1 cellular context compared by ENCODE assay signal in genomic region chr20:47576516-47577033, GRCh38.
TF ChIP-seq lines count a peak whose summit lies in the region.

No MANE protein-coding gene starts in this region.

TF ChIP-seq in HepG2, 621 proteins besides CTCF, POLR2A, EP300 and RAD21 (continued from another document and continues in another):
- TF ChIP-seq MAX (IDR thresholded peaks at IDR 0.05): peak; percentile 75
- no peak for TF ChIP-seq ZNF143 (CRISPR knock-in tag; IDR thresholded peaks at IDR 0.05)
- TF ChIP-seq NCOA2 (CRISPR knock-in tag; IDR thresholded peaks at IDR 0.05): peak; percentile 70
- TF ChIP-seq SOX5 (CRISPR knock-in tag; IDR thresholded peaks at IDR 0.05; ENCODE audit: borderline replicate concordance): peak; percentile 59; the same call in 1 of the 2 replicates
- peak; percentile 99 for TF ChIP-seq IRF2 (CRISPR knock-in tag; IDR thresholded peaks at IDR 0.05)
- peak; percentile 87; the same call in 1 of the 2 replicates for TF ChIP-seq MAZ (IDR thresholded peaks at IDR 0.05; ENCODE audit: borderline replicate concordance, low read depth, low read length)
- no peak for TF ChIP-seq MAZ (CRISPR knock-in tag; IDR thresholded peaks at IDR 0.05; ENCODE audit: low read depth)
- TF ChIP-seq, protein P1, sequence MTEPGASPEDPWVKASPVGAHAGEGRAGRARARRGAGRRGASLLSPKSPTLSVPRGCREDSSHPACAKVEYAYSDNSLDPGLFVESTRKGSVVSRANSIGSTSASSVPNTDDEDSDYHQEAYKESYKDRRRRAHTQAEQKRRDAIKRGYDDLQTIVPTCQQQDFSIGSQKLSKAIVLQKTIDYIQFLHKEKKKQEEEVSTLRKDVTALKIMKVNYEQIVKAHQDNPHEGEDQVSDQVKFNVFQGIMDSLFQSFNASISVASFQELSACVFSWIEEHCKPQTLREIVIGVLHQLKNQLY (CRISPR knock-in tag; IDR thresholded peaks at IDR 0.05): peak; percentile 41; the same call in 1 of the 2 replicates
- peak; percentile 90 for TF ChIP-seq ARID5B (CRISPR knock-in tag; IDR thresholded peaks at IDR 0.05)
- no peak for TF ChIP-seq PHB2 (IDR thresholded peaks at IDR 0.05; ENCODE audit: partially characterized antibody)
- TF ChIP-seq ZNF569 (CRISPR knock-in tag; IDR thresholded peaks at IDR 0.05; ENCODE audit: borderline replicate concordance): no peak
- TF ChIP-seq DMAP1 (CRISPR knock-in tag; IDR thresholded peaks at IDR 0.05): peak; percentile 24; the same call in 1 of the 2 replicates
- TF ChIP-seq, protein P2, sequence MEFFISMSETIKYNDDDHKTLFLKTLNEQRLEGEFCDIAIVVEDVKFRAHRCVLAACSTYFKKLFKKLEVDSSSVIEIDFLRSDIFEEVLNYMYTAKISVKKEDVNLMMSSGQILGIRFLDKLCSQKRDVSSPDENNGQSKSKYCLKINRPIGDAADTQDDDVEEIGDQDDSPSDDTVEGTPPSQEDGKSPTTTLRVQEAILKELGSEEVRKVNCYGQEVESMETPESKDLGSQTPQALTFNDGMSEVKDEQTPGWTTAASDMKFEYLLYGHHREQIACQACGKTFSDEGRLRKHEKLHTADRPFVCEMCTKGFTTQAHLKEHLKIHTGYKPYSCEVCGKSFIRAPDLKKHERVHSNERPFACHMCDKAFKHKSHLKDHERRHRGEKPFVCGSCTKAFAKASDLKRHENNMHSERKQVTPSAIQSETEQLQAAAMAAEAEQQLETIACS (CRISPR knock-in tag; IDR thresholded peaks at IDR 0.05): no peak
- TF ChIP-seq YY1 (IDR thresholded peaks at IDR 0.05; ENCODE audit: insufficient read depth, insufficient replicate concordance, low read depth, low read length): no peak
- no peak for TF ChIP-seq ZNF577 (CRISPR knock-in tag; IDR thresholded peaks at IDR 0.05; ENCODE audit: borderline replicate concordance, low read depth)
- no peak for TF ChIP-seq ZNF326 (CRISPR knock-in tag; IDR thresholded peaks at IDR 0.05; ENCODE audit: borderline replicate concordance)
- 0 out of 2 replicates have a peak, but pooled peaks have one; percentile 35 for TF ChIP-seq TBX2 (CRISPR knock-in tag; IDR thresholded peaks at IDR 0.05; ENCODE audit: borderline replicate concordance)
- TF ChIP-seq SMC3 (IDR thresholded peaks at IDR 0.05; ENCODE audit: low read length): peak; percentile 9; the same call in 1 of the 2 replicates
- TF ChIP-seq, protein P3, sequence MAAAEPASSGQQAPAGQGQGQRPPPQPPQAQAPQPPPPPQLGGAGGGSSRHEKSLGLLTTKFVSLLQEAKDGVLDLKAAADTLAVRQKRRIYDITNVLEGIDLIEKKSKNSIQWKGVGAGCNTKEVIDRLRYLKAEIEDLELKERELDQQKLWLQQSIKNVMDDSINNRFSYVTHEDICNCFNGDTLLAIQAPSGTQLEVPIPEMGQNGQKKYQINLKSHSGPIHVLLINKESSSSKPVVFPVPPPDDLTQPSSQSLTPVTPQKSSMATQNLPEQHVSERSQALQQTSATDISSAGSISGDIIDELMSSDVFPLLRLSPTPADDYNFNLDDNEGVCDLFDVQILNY (CRISPR knock-in tag; conservative IDR thresholded peaks at IDR 0.05): no peak
- peak; percentile 69; the same call in 1 of the 2 replicates for TF ChIP-seq ZFP37 (CRISPR knock-in tag; IDR thresholded peaks at IDR 0.05; ENCODE audit: borderline replicate concordance)
- TF ChIP-seq, protein P4, sequence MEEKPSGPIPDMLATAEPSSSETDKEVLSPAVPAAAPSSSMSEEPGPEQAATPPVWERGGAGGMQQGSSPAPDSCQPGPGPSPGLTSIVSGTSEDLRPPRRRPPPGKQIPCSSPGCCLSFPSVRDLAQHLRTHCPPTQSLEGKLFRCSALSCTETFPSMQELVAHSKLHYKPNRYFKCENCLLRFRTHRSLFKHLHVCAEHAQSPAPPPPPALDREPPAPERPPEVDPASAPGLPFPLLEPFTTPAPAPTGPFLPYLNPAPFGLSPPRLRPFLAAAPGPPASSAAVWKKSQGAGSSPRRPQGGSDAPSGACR (CRISPR knock-in tag; IDR thresholded peaks at IDR 0.05): peak; percentile 49; the same call in 1 of the 2 replicates
- peak; percentile 61 for TF ChIP-seq HDAC1 (CRISPR knock-in tag; IDR thresholded peaks at IDR 0.05)
- peak; percentile 98 for TF ChIP-seq SIX4 (CRISPR knock-in tag; IDR thresholded peaks at IDR 0.05)
- peak; percentile 51; the same call in 1 of the 2 replicates for TF ChIP-seq ZNF646 (CRISPR knock-in tag; IDR thresholded peaks at IDR 0.05)
- TF ChIP-seq ELF3 (CRISPR knock-in tag; IDR thresholded peaks at IDR 0.05): peak; percentile 87
- 0 out of 2 replicates have a peak, but pooled peaks have one; percentile 21 for TF ChIP-seq MEIS2 (CRISPR knock-in tag; IDR thresholded peaks at IDR 0.05)
- TF ChIP-seq HNF4G (IDR thresholded peaks at IDR 0.05; ENCODE audit: borderline replicate concordance, low read depth, low read length): peak; percentile 74; the same call in 1 of the 2 replicates
- no peak for TF ChIP-seq HNF4G (CRISPR knock-in tag; IDR thresholded peaks at IDR 0.05; ENCODE audit: borderline replicate concordance, low read depth)
- peak; percentile 90 for TF ChIP-seq TBL1XR1 (IDR thresholded peaks at IDR 0.05; ENCODE audit: borderline replicate concordance, low read length, partially characterized antibody)
- peak; percentile 99 for TF ChIP-seq ZMYM4 (CRISPR knock-in tag; IDR thresholded peaks at IDR 0.05)
- peak; percentile 26; the same call in 1 of the 2 replicates for TF ChIP-seq REPIN1 (CRISPR knock-in tag; IDR thresholded peaks at IDR 0.05; ENCODE audit: borderline replicate concordance, low read depth)
- TF ChIP-seq TOE1 (CRISPR knock-in tag; IDR thresholded peaks at IDR 0.05): no peak; the same call in 1 of the 2 replicates
- peak; percentile 87; the same call in 1 of the 2 replicates for TF ChIP-seq SSRP1 (CRISPR knock-in tag; IDR thresholded peaks at IDR 0.05)
- peak; percentile 86 for TF ChIP-seq NR2F6 (IDR thresholded peaks at IDR 0.05)
- TF ChIP-seq NR2F6 (CRISPR knock-in tag; IDR thresholded peaks at IDR 0.05): peak; percentile 91
- no peak for TF ChIP-seq ZNF138 (CRISPR knock-in tag; IDR thresholded peaks at IDR 0.05; ENCODE audit: low read depth)
- no peak for TF ChIP-seq ZNF639 (CRISPR knock-in tag; conservative IDR thresholded peaks at IDR 0.05)
- TF ChIP-seq FOXP1 (IDR thresholded peaks at IDR 0.05): no peak
- TF ChIP-seq FOXP1 (CRISPR knock-in tag; IDR thresholded peaks at IDR 0.05): peak; percentile 68
- TF ChIP-seq ZBTB7B (CRISPR knock-in tag; IDR thresholded peaks at IDR 0.05): peak; percentile 72; the same call in 1 of the 2 replicates
- no peak; the same call in 1 of the 2 replicates for TF ChIP-seq ZNF12 (CRISPR knock-in tag; IDR thresholded peaks at IDR 0.05)
- TF ChIP-seq, protein P5, sequence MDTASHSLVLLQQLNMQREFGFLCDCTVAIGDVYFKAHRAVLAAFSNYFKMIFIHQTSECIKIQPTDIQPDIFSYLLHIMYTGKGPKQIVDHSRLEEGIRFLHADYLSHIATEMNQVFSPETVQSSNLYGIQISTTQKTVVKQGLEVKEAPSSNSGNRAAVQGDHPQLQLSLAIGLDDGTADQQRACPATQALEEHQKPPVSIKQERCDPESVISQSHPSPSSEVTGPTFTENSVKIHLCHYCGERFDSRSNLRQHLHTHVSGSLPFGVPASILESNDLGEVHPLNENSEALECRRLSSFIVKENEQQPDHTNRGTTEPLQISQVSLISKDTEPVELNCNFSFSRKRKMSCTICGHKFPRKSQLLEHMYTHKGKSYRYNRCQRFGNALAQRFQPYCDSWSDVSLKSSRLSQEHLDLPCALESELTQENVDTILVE (CRISPR knock-in tag; IDR thresholded peaks at IDR 0.05): peak; percentile 29; the same call in 1 of the 2 replicates
- TF ChIP-seq HBP1 (CRISPR knock-in tag; IDR thresholded peaks at IDR 0.05; ENCODE audit: low read depth): peak; percentile 80; the same call in 1 of the 2 replicates
- peak; percentile 86 for TF ChIP-seq THAP11 (CRISPR knock-in tag; IDR thresholded peaks at IDR 0.05)
- TF ChIP-seq FOXJ3 (CRISPR knock-in tag; IDR thresholded peaks at IDR 0.05; ENCODE audit: borderline replicate concordance): peak; percentile 78; the same call in 1 of the 2 replicates
- peak; percentile 87; the same call in 1 of the 2 replicates for TF ChIP-seq SIN3A (IDR thresholded peaks at IDR 0.05; ENCODE audit: borderline replicate concordance, low read depth, low read length)
- TF ChIP-seq NR2C2 (CRISPR knock-in tag; IDR thresholded peaks at IDR 0.05; ENCODE audit: borderline replicate concordance): peak; percentile 93
